Comparison of ENCODE assay signal across 13 cellular contexts in the genomic region with DNA sequence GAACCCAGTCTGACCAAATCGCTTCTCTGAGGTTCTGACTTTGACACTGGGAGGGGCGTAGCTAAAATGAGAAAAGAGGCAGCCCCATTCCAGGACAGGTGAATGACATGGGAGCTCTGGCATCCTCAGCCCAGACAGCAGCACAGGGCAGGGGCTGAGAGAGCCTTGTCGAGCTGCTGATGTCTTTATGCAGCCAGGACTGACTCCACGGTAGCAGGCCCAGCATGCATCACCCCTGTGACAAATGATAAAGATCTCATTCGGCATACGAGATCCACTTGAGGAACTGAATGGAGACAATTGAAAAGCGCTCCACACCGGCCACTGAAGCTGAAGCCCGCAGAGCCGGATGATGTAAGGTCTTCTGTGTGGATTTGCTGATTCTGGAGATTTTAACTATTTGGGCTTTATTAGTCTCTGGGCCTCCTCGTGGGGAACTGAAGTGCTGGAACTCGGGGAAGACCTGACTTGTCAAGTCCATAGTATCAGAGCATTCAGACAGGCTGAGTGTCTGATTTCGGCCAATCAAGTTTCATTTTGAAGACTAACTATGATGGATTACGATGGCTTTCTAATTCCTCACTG. TPM values are rescaled to one million over a fixed set of nuclear protein-coding genes. Genes with fewer than 3 reads are reported as not detected.
DNase-seq lines count a peak whose midpoint lies in the region; ATAC-seq and TF ChIP-seq lines count a peak whose summit lies in the region.
"Had no signal": no experiment of that assay in that cellular context is flagged by ENCODE, and none has a peak within 500 bp of the region (broad histone marks: within the 10 kb centered on the region; RNA-seq: fewer than 3 reads in every experiment).

No MANE protein-coding gene starts in this region.

- no peak overlapping the region for H3K4ac ChIP-seq in IMR-90 (ENCODE audit: low read depth, low read length)

- BruUV-seq in mammary epithelial cell (replicated peaks; lab: Mats Ljungman, UMichigan) = no TSS peak
- BruUV-seq in IMR-90 (replicated peaks; lab: Mats Ljungman, UMichigan) = no TSS peak

- no peaks in the 10 kb centered on the region for H3K79me1 ChIP-seq in IMR-90 (ENCODE audit: low read depth in 1 of 2, low read length in 2 of 2)

- H3K27ac ChIP-seq in mammary epithelial cell (ENCODE audit: insufficient read depth, low read depth, low read length) = no peak overlapping the region
- H3K27ac ChIP-seq in breast epithelium = no peak overlapping the region
- H3K27ac ChIP-seq in IMR-90 (ENCODE audit: insufficient read depth, low read length) = no peak overlapping the region
- H3K27ac ChIP-seq in hepatocyte = peak overlapping the region; percentile 59
- H3K27ac ChIP-seq: BLaER1 had no signal

- no peak overlapping the region for H2BK120ac ChIP-seq in IMR-90 (ENCODE audit: low read depth, low read length)

- H3K4me1 ChIP-seq in mammary epithelial cell (ENCODE audit: insufficient read depth, low read length) (peaks cover 20% of the 10 kb centered on the region), breast epithelium (no peaks in the 10 kb centered on the region), IMR-90 (ENCODE audit: control insufficient read depth, insufficient read depth, low read length) (no peaks in the 10 kb centered on the region), hepatocyte (ENCODE audit: insufficient read depth) (no peaks in the 10 kb centered on the region)
- H3K4me1 ChIP-seq: BLaER1 had no signal

- no peaks in the 10 kb centered on the region for H3K9me2 ChIP-seq in hepatocyte (replicated peaks; ENCODE audit: insufficient read depth)

- no peak overlapping the region for H4K8ac ChIP-seq in IMR-90 (ENCODE audit: low read depth in 2 of 2, low read length in 2 of 2)

- no peaks in the 10 kb centered on the region for H4K20me1 ChIP-seq in mammary epithelial cell (ENCODE audit: insufficient read depth, low read length)
- H4K20me1 ChIP-seq in IMR-90 (ENCODE audit: insufficient read depth, low read length) = no peaks in the 10 kb centered on the region
- H4K20me1 ChIP-seq in hepatocyte (ENCODE audit: insufficient read depth, poor library complexity, severe bottlenecking) = no peaks in the 10 kb centered on the region
- H4K20me1 ChIP-seq: BLaER1 had no signal

- no peak overlapping the region for H3K4me3 ChIP-seq in mammary epithelial cell (replicated peaks in 1 of 3; ENCODE audit: insufficient read depth in 1 of 3, low read depth in 2 of 3, low read length in 3 of 3)
- no peak overlapping the region for H3K4me3 ChIP-seq in breast epithelium
- no peak overlapping the region for H3K4me3 ChIP-seq in IMR-90 (ENCODE audit: insufficient read depth, low read depth, low read length)
- H3K4me3 ChIP-seq in hepatocyte = no peak overlapping the region
- H3K4me3 ChIP-seq: BLaER1 had no signal

- no peaks in the 10 kb centered on the region for H3K9me1 ChIP-seq in IMR-90 (ENCODE audit: insufficient read depth, low read length)

- no peak overlapping the region for H3K18ac ChIP-seq in IMR-90 (ENCODE audit: low read depth, low read length)

- H2BK5ac ChIP-seq in IMR-90 (ENCODE audit: low read depth, low read length, poor library complexity, severe bottlenecking) = no peak overlapping the region

- ATAC-seq in IMR-90 (ENCODE audit: low read depth) = no peak

- TF ChIP-seq POLR2A in breast epithelium (IDR thresholded peaks at IDR 0.05) (no peak), IMR-90 (IDR thresholded peaks at IDR 0.05; ENCODE audit: low read depth, low read length) (no peak)

- H4K5ac ChIP-seq in IMR-90 (ENCODE audit: low read depth, low read length) = no peak overlapping the region

- POLR2A ChIA-PET in IMR-90 (lab: Charles Lee; ENCODE audit: unreplicated experiment) = no interaction called here

- no peak for DNase-seq in mammary epithelial cell
- DNase-seq in breast epithelium (ENCODE audit: low spot score in 2 of 2) = no peak
- no peak for DNase-seq in IMR-90
- DNase-seq in hepatocyte (ENCODE audit: low spot score) = no peak
- no peak for DNase-seq in NCI-H226
- DNase-seq in NK-92 treated with Interleukin-12 subunit alpha and Interleukin-12 subunit beta, amount 100 ng/mL, for 24 hours (lab: John Stamatoyannopoulos, UW) = no peak
- DNase-seq in MV-4-11 (lab: John Stamatoyannopoulos, UW) = no peak
- DNase-seq: CD4-positive, alpha-beta memory T cell; KBM-7; NCI-H187; NCI-H2107; NCI-H446 had no signal

- no peak overlapping the region for H4K91ac ChIP-seq in IMR-90 (ENCODE audit: insufficient read depth, low read depth, low read length)

- intact Hi-C loops in mammary epithelial cell (cut with micrococcal nuclease) (no loop called here), breast epithelium (cut with DNase I; ENCODE audit: low total_unique reads) (no loop called here), IMR-90 (cut with micrococcal nuclease) (no loop called here)

- H2AK9ac ChIP-seq in IMR-90 (replicated peaks; ENCODE audit: low read depth, low read length, poor library complexity) = no peak overlapping the region

- H3K27me3 ChIP-seq in mammary epithelial cell (ENCODE audit: insufficient read depth, low read length) (no peaks in the 10 kb centered on the region), breast epithelium (no peaks in the 10 kb centered on the region), IMR-90 (ENCODE audit: control insufficient read depth, insufficient read depth, low read length) (no peaks in the 10 kb centered on the region), hepatocyte (no peaks in the 10 kb centered on the region)
- H3K27me3 ChIP-seq: BLaER1 had no signal

- CTCF ChIA-PET in mammary epithelial cell (lab: Charles Lee; ENCODE audit: low non-redundant PET) (no interaction called here), IMR-90 (lab: Yijun Ruan, JAX) (interaction anchor here (0.6 kb wide), 1 partner anchor 124 kb away, joined by 3 read pairs; no protein-coding TSS in a partner anchor)

- H2BK15ac ChIP-seq in IMR-90 (ENCODE audit: low read depth, low read length) = no peak overlapping the region

- H3K4me2 ChIP-seq in mammary epithelial cell (ENCODE audit: insufficient read depth, low read depth, low read length) (no peak overlapping the region), IMR-90 (ENCODE audit: low read depth, low read length) (no peak overlapping the region), hepatocyte (peak overlapping the region; percentile 19)
- H3K4me2 ChIP-seq: BLaER1 had no signal

- in situ Hi-C loops in mammary epithelial cell (cut with MboI; ENCODE audit: low sequenced_read_pairs in 2 of 2) = no loop called here
- in situ Hi-C loops in IMR-90 (cut with MboI; ENCODE audit: low sequenced_read_pairs) = no loop called here

- no peak overlapping the region for H3K9ac ChIP-seq in mammary epithelial cell (ENCODE audit: insufficient read depth, low read length)
- no peak overlapping the region for H3K9ac ChIP-seq in IMR-90 (ENCODE audit: low read depth, low read length)
- H3K9ac ChIP-seq: BLaER1 had no signal

- no peak for TF ChIP-seq CTCF in mammary epithelial cell (conservative IDR thresholded peaks at IDR 0.05 in 1 of 2, IDR thresholded peaks at IDR 0.05 in 1 of 2; ENCODE audit: extremely low read depth in 1 of 2, insufficient read depth in 1 of 2, low read depth in 1 of 2, low read length in 2 of 2)
- TF ChIP-seq CTCF in breast epithelium (IDR thresholded peaks at IDR 0.05) = no peak
- no peak for TF ChIP-seq CTCF in IMR-90 (conservative IDR thresholded peaks at IDR 0.05; ENCODE audit: low read depth, low read length)
- no peak for TF ChIP-seq CTCF in hepatocyte (IDR thresholded peaks at IDR 0.05; ENCODE audit: poor library complexity)

- dilution Hi-C loops in mammary epithelial cell (cut with HindIII; ENCODE audit: low sequenced_read_pairs) (no loop called here), IMR-90 (cut with HindIII; ENCODE audit: low sequenced_read_pairs, unreplicated experiment) (no loop called here)

- no peak overlapping the region for H3K14ac ChIP-seq in IMR-90 (replicated peaks; ENCODE audit: low read depth, low read length)

- H3K79me2 ChIP-seq in mammary epithelial cell (ENCODE audit: insufficient read depth, low read length) = no peaks in the 10 kb centered on the region
- H3K79me2 ChIP-seq in hepatocyte = no peaks in the 10 kb centered on the region

- 69% methylated on average over 12 of the region's 14 CpGs for WGBS in mammary epithelial cell (ENCODE audit: low coverage, missing lambda C conversion rate)
- WGBS in IMR-90 (ENCODE audit: extremely low coverage in 2 of 2, insufficient read length in 1 of 2), 2 experiments = 35% methylated on average over 4 of the region's 14 CpGs; no CpG with 5 or more reads in 1 of the 2 experiments
- 64% methylated on average over 14 of the region's 14 CpGs for WGBS in hepatocyte (ENCODE audit: low lambda C conversion rate, missing lambda C conversion rate)

- H3K9me3 ChIP-seq in mammary epithelial cell (replicated peaks; ENCODE audit: insufficient read depth, low read length) (no peaks in the 10 kb centered on the region), breast epithelium (no peaks in the 10 kb centered on the region), IMR-90 (ENCODE audit: control insufficient read depth, insufficient read depth, low read length) (no peaks in the 10 kb centered on the region), hepatocyte (ENCODE audit: low read depth) (no peaks in the 10 kb centered on the region)
- H3K9me3 ChIP-seq: BLaER1 had no signal

- no peaks in the 10 kb centered on the region for H3K36me3 ChIP-seq in mammary epithelial cell (ENCODE audit: insufficient read depth, low read length)
- H3K36me3 ChIP-seq in breast epithelium = no peaks in the 10 kb centered on the region
- H3K36me3 ChIP-seq in IMR-90 (ENCODE audit: control insufficient read depth, insufficient read depth, low read length) = no peaks in the 10 kb centered on the region
- H3K36me3 ChIP-seq in hepatocyte (replicated peaks; ENCODE audit: insufficient read depth, low read depth) = no peaks in the 10 kb centered on the region
- H3K36me3 ChIP-seq: BLaER1 had no signal

- peak overlapping the region; percentile 23 for H2AFZ ChIP-seq in mammary epithelial cell (ENCODE audit: low read depth, low read length)
- H2AFZ ChIP-seq in IMR-90 (replicated peaks; ENCODE audit: low read length, poor library complexity) = peak overlapping the region; percentile 36
- no peak overlapping the region for H2AFZ ChIP-seq in hepatocyte

- no peak overlapping the region for H2BK20ac ChIP-seq in IMR-90 (ENCODE audit: low read depth, low read length)

- no peak overlapping the region for H3K23ac ChIP-seq in IMR-90 (ENCODE audit: low read depth, low read length)

- no peak overlapping the region for H2AK5ac ChIP-seq in IMR-90 (ENCODE audit: low read depth, low read length)

- no peak for TF ChIP-seq RAD21 in IMR-90 (IDR thresholded peaks at IDR 0.05; ENCODE audit: low read length)

- H3K56ac ChIP-seq in IMR-90 (ENCODE audit: extremely low read depth, insufficient read depth, low read length) = no peak overlapping the region

RNA-seq across cellular contexts. Expression of gene MAP1LC3B2, which starts 56.9 kb away (rescaled TPM):
- total RNA-seq in mammary epithelial cell (1 to 10 TPM; 1.5 to 2.9 TPM), breast epithelium (1 to 10 TPM in 2 of 3 donors, under 1 TPM in 1; 0.98 to 8.5 (median 1.1) TPM), IMR-90 (2012; rRNA removed) (0.28 TPM in 1 of 2 replicates, not detected in the other), hepatocyte (0.60 TPM in 1 of 2 replicates, not detected in the other)
- polyA plus RNA-seq in mammary epithelial cell (1.2 TPM), IMR-90 (2012; rRNA removed) (1.4 TPM in 2 replicates), hepatocyte (3.3 and 5.3 TPM in 2 replicates)
- 5.3 TPM for polyA minus RNA-seq in mammary epithelial cell
- 0.55 and 0.97 TPM in 2 replicates for polyA plus RNA-seq in IMR-90 (2012; cell fraction: cytosol; rRNA removed)
- polyA plus RNA-seq in IMR-90 (2012; cell fraction: nucleus; rRNA removed; ENCODE audit: low replicate concordance) = 0.26 and 1.5 TPM in 2 replicates
